In the genomic region with DNA sequence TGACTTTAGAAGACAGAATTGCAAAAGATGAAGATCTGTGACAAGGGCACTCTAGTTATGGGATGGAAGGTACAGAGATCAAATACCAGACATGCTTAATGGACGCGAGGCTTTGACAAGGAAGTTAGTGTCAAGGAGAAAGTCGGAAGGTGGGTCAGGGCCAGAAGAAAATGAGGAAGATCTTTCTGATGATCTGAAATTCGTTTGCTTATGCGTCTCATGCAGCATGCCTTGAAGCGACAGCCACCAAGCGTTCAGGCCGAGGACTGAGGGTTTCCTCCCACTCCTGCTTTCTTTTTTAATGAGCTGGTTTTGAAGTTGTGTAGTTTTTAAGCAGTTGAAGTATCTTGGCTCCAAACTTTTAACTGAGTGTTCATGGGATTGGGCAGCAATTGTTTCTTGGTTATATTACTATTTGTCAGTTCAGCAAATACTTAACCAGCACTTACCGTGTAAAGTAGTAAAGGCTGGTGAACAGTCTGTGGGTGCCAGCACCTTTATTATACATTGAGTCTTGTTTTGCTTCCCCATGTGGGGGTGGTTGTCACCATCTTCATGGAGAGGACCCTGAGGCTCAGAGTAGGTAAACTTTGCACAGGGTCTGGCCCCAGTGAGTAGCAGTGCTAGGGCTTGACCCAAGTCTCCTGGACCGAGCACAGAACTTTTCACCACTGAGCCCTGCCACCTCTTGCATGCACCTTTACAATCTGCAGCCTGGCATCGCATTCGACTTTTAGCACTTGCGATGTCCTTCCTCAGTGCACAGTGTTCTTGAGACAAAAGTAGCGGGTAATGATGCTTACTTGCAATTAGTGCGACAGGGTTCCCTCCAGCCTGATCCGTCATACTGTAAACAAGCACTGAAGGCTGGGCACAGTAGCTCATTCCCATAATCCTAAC, we compare ENCODE assay signal across 24 cellular contexts. TPM values are rescaled to one million over a fixed set of nuclear protein-coding genes. Genes with fewer than 3 reads are reported as not detected.
DNase-seq lines count a peak whose midpoint lies in the region; ATAC-seq, FAIRE-seq and TF ChIP-seq lines count a peak whose summit lies in the region.
"Had no signal": no experiment of that assay in that cellular context is flagged by ENCODE, and none has a peak within 500 bp of the region (broad histone marks: within the 10 kb centered on the region; RNA-seq: fewer than 3 reads in every experiment).

No MANE protein-coding gene starts in this region.

- no peaks in the 10 kb centered on the region for H3K27me3 ChIP-seq in right cardiac atrium (ENCODE audit: control insufficient read depth, insufficient read depth)
- H3K27me3 ChIP-seq: body of pancreas had no signal

- no peak overlapping the region for H3K27ac Mint-ChIP-seq in endothelial cell (ENCODE audit: unreplicated experiment)
- H3K27ac Mint-ChIP-seq: activated B cell treated with CpG ODN at 0.5 μM for 24 hours, type B pancreatic cell had no signal

- H3K27ac ChIP-seq in right cardiac atrium (ENCODE audit: low read length) (no peak overlapping the region), kidney (ENCODE audit: low read depth in 2 of 2, low read length in 2 of 2) (no peak overlapping the region)
- H3K27ac ChIP-seq: body of pancreas had no signal

- H3K4me1 ChIP-seq in right cardiac atrium (ENCODE audit: control insufficient read depth, insufficient read depth, low read length) (no peaks in the 10 kb centered on the region), kidney (ENCODE audit: control insufficient read depth in 1 of 2, insufficient read depth in 1 of 2, low read depth in 1 of 2, low read length in 2 of 2) (peaks cover 0 to 7% of the 10 kb centered on the region in 2 donors)
- H3K4me1 ChIP-seq: body of pancreas had no signal

- H3K27me3 Mint-ChIP-seq in endothelial cell (ENCODE audit: unreplicated experiment): peaks cover 2% of the 10 kb centered on the region
- H3K27me3 Mint-ChIP-seq: type B pancreatic cell had no signal

- H3K36me3 ChIP-seq in kidney (ENCODE audit: control insufficient read depth in 1 of 2, insufficient read depth in 2 of 2, low read length in 2 of 2): peaks cover 9 to 14% of the 10 kb centered on the region in 2 donors

- no peaks in the 10 kb centered on the region for H3K4me1 Mint-ChIP-seq in endothelial cell (ENCODE audit: unreplicated experiment)

- H3K4me3 ChIP-seq in right cardiac atrium (ENCODE audit: low read length): no peak overlapping the region
- no peak overlapping the region for H3K4me3 ChIP-seq in kidney (ENCODE audit: low read length in 2 of 2)
- H3K4me3 ChIP-seq: body of pancreas, smooth muscle cell had no signal

- peak in 1 of 3 donors; percentile 9 for DNase-seq in right cardiac atrium
- DNase-seq in Right ventricle myocardium inferior (ENCODE audit: missing footprints): no peak
- peak; percentile 92 for DNase-seq in NOMO-1 treated with dmso at 0.1 percent for 144 hours (lab: John Stamatoyannopoulos, UW; ENCODE audit: unreplicated experiment)
- DNase-seq in endothelial cell (ENCODE audit: low spot score): no peak
- no peak for DNase-seq in kidney
- DNase-seq in SIG-M5 (lab: John Stamatoyannopoulos, UW): no peak
- DNase-seq in HEK293T (ENCODE audit: extremely low spot score): no peak
- DNase-seq: activated B cell treated with CpG ODN at 0.5 μM for 24 hours; activated CD4-positive, alpha-beta T cell treated with anti-CD3 and anti-CD28 coated beads, Interleukin-2, amount 50 U/mL, for 48 hours; activated effector memory CD4-positive, alpha-beta T cell treated with Interleukin-2 at 50 U/mL for 16 hours; activated T-cell treated with anti-CD3 and anti-CD28 coated beads for 4 hours; body of pancreas; C1 segment of cervical spinal cord; glutamatergic neuron; kidney glomerular epithelial cell; mammary epithelial cell; NCI-H1694 treated with DMSO at 0.1 percent for 48 hours; NCI-H2171 treated with DMSO at 0.1 percent for 48 hours; NCI-H526; stimulated activated CD4-positive, alpha-beta T cell treated with anti-CD3 and anti-CD28 coated beads, Interleukin-2, amount 100 ng/mL, for 24 hours had no signal

- no peaks in the 10 kb centered on the region for H3K9me3 Mint-ChIP-seq in endothelial cell (ENCODE audit: unreplicated experiment)
- H3K9me3 Mint-ChIP-seq: activated B cell treated with CpG ODN at 0.5 μM for 24 hours, type B pancreatic cell had no signal

- FAIRE-seq in kidney (lab: Jason Lieb, UNC): no peak
- FAIRE-seq: GM12891 had no signal

- H3K9me3 ChIP-seq in right cardiac atrium (ENCODE audit: control insufficient read depth, low read length): no peaks in the 10 kb centered on the region
- H3K9me3 ChIP-seq in kidney (ENCODE audit: control insufficient read depth in 1 of 2, low read length in 2 of 2): no peaks in the 10 kb centered on the region
- H3K9me3 ChIP-seq: body of pancreas had no signal

- no peak overlapping the region for H3K9ac ChIP-seq in kidney (ENCODE audit: low read length in 2 of 2)

- WGBS in right cardiac atrium: 90% methylated on average over 16 of the region's 16 CpGs

- intact Hi-C loops in right cardiac atrium (cut with DNase I): no loop called here
- intact Hi-C loops in Right ventricle myocardium inferior (cut with DNase I): no loop called here
- intact Hi-C loops in kidney (cut with DNase I): no loop called here

- TF ChIP-seq CTCF in endothelial cell (IDR thresholded peaks at IDR 0.05; ENCODE audit: unreplicated experiment) (no peak), kidney (IDR thresholded peaks at IDR 0.05; ENCODE audit: borderline replicate concordance, extremely low read depth, insufficient read depth) (no peak)

- POLR2A ChIA-PET in HEK293T (lab: Yijun Ruan, JAX): no interaction called here

- CTCF ChIA-PET in HEK293T (lab: Yijun Ruan, JAX): no interaction called here

- H3K4me3 Mint-ChIP-seq in endothelial cell (ENCODE audit: unreplicated experiment): peak overlapping the region; percentile 63
- H3K4me3 Mint-ChIP-seq: activated B cell treated with CpG ODN at 0.5 μM for 24 hours, type B pancreatic cell had no signal

- peaks cover 24% of the 10 kb centered on the region for H3K36me3 Mint-ChIP-seq in endothelial cell (ENCODE audit: low read depth, unreplicated experiment)

- peak; percentile 22 to 32 for ATAC-seq in right cardiac atrium
- no peak for ATAC-seq in Right ventricle myocardium inferior
- ATAC-seq in GM21576 (IDR thresholded peaks at IDR 0.05; ENCODE audit: unreplicated experiment): no peak
- ATAC-seq: body of pancreas had no signal

TF ChIP-seq in HEK293T, 16 proteins besides CTCF, POLR2A, EP300 and RAD21:
- no peak for TF ChIP-seq ELF4 (IDR thresholded peaks at IDR 0.05)

RNA-seq across cellular contexts. Expression of a gene that starts 14.3 kb away (rescaled TPM):
- total RNA-seq in right cardiac atrium (under 1 TPM in 2 of 4 donors, not detected in 2; 0.53 to 0.57 TPM), Right ventricle myocardium inferior (not detected), endothelial cell (ENCODE audit: unreplicated experiment) (1.2 TPM), kidney (3.1 TPM)
- polyA plus RNA-seq in right cardiac atrium (not detected), kidney (ENCODE audit: insufficient read depth, low read depth, low replicate concordance) (not detected)

RNA-seq across cellular contexts. Expression of a gene that starts 55.1 kb away (rescaled TPM):
- total RNA-seq in right cardiac atrium: 10 to 100 TPM; 20.9 to 25.5 (median 25.1) TPM
- 10.5 TPM for polyA plus RNA-seq in right cardiac atrium
- 20.9 TPM for total RNA-seq in Right ventricle myocardium inferior
- 129 TPM for total RNA-seq in endothelial cell (ENCODE audit: unreplicated experiment)
- total RNA-seq in kidney: 39.5 TPM
- polyA plus RNA-seq in kidney (ENCODE audit: insufficient read depth, low read depth, low replicate concordance): 5.1 TPM

Comparison
In these comparisons a context has a peak if more than half of its experiments do, and no peak if none do; other contexts are left out.
1. ATAC-seq: peak in right cardiac atrium (2 of 2); none in Right ventricle myocardium inferior (single experiment) and GM21576 (single experiment).